Comparison of ENCODE assay signal across 1 cellular context in the genomic region with DNA sequence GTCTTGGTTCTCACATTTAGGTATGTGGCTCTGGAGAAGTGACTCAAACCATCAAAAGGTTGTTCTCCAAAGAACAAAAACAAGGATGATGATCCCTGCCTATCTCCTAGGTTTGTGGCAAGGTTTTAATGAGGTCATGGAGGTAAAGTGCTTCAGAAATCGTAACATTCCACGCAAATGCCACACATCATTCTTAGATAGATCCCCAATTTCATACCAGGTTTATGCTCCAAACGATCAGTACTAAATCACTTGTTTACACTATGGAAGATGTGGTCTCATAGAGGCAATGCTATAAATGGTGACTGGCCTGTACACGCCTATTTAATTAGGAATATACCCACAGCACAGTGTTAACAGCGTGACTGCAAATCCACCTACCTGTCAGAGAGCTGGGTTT.
A peak's percentile ranks its signal among the peaks of the same experiment; 100 is the strongest.
TF ChIP-seq lines count a peak whose summit lies in the region.

No MANE protein-coding gene starts in this region.

TF ChIP-seq in HEK293, 187 proteins besides CTCF, POLR2A, EP300 and RAD21 (continued from another document):
- TF ChIP-seq, protein P1, sequence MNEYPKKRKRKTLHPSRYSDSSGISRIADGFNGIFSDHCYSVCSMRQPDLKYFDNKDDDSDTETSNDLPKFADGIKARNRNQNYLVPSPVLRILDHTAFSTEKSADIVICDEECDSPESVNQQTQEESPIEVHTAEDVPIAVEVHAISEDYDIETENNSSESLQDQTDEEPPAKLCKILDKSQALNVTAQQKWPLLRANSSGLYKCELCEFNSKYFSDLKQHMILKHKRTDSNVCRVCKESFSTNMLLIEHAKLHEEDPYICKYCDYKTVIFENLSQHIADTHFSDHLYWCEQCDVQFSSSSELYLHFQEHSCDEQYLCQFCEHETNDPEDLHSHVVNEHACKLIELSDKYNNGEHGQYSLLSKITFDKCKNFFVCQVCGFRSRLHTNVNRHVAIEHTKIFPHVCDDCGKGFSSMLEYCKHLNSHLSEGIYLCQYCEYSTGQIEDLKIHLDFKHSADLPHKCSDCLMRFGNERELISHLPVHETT (tag by site-specific recombination; IDR thresholded peaks at IDR 0.05), result peak; percentile 88
- TF ChIP-seq ZNF302 (tag by site-specific recombination; IDR thresholded peaks at IDR 0.05; ENCODE audit: low read depth), result no peak
- peak; percentile 70 for TF ChIP-seq ZNF600 (tag by site-specific recombination; IDR thresholded peaks at IDR 0.05)
